Comparison of ENCODE assay signal across 8 cellular contexts in genomic region chr4:12633058-12633651, GRCh38.
DNase-seq lines count a peak whose midpoint lies in the region; ATAC-seq and TF ChIP-seq lines count a peak whose summit lies in the region.

No MANE protein-coding gene starts in this region.

- H3K56ac ChIP-seq in IMR-90 (ENCODE audit: extremely low read depth, insufficient read depth, low read length): no peak overlapping the region

- H3K27ac ChIP-seq in IMR-90 (ENCODE audit: insufficient read depth, low read length): no peak overlapping the region

- no peak overlapping the region for H3K4me2 ChIP-seq in IMR-90 (ENCODE audit: low read depth, low read length)

- CTCF ChIA-PET in IMR-90 (lab: Yijun Ruan, JAX): interaction anchor here (0.6 to 1.7 kb wide), 4 partner anchors 9 to 13 kb away, joined by 3 to 7 read pairs (median 4); no protein-coding TSS in a partner anchor

- POLR2A ChIA-PET in IMR-90 (lab: Charles Lee; ENCODE audit: unreplicated experiment): no interaction called here

- no peaks in the 10 kb centered on the region for H3K4me1 ChIP-seq in IMR-90 (ENCODE audit: control insufficient read depth, insufficient read depth, low read length)

- H2BK5ac ChIP-seq in IMR-90 (ENCODE audit: low read depth, low read length, poor library complexity, severe bottlenecking): no peak overlapping the region

- no peaks in the 10 kb centered on the region for H3K27me3 ChIP-seq in IMR-90 (ENCODE audit: control insufficient read depth, insufficient read depth, low read length)

- no peak overlapping the region for H4K91ac ChIP-seq in IMR-90 (ENCODE audit: insufficient read depth, low read depth, low read length)

- no peaks in the 10 kb centered on the region for H3K79me1 ChIP-seq in IMR-90 (ENCODE audit: low read depth in 1 of 2, low read length in 2 of 2)

- no peaks in the 10 kb centered on the region for H3K36me3 ChIP-seq in IMR-90 (ENCODE audit: control insufficient read depth, insufficient read depth, low read length)

- no peak overlapping the region for H2BK120ac ChIP-seq in IMR-90 (ENCODE audit: low read depth, low read length)

- intact Hi-C loops in IMR-90 (cut with micrococcal nuclease): loop anchor here (10.0 kb wide), 1 partner anchor 868 kb away; no protein-coding TSS in a partner anchor

- H3K4ac ChIP-seq in IMR-90 (ENCODE audit: low read depth, low read length): no peak overlapping the region

- no peak overlapping the region for H2AK9ac ChIP-seq in IMR-90 (replicated peaks; ENCODE audit: low read depth, low read length, poor library complexity)

- H3K18ac ChIP-seq in IMR-90 (ENCODE audit: low read depth, low read length): no peak overlapping the region

- TF ChIP-seq POLR2A in IMR-90 (IDR thresholded peaks at IDR 0.05; ENCODE audit: low read depth, low read length): no peak

- no TSS peak for BruUV-seq in IMR-90 (replicated peaks; lab: Mats Ljungman, UMichigan)

- H3K9me1 ChIP-seq in IMR-90 (ENCODE audit: insufficient read depth, low read length): no peaks in the 10 kb centered on the region

- H3K9ac ChIP-seq in IMR-90 (ENCODE audit: low read depth, low read length): no peak overlapping the region

- peak; percentile 93 for ATAC-seq in GM21723 (IDR thresholded peaks at IDR 0.05; ENCODE audit: unreplicated experiment)
- ATAC-seq in IMR-90 (ENCODE audit: low read depth): peak; percentile 80

- no peak overlapping the region for H2AK5ac ChIP-seq in IMR-90 (ENCODE audit: low read depth, low read length)

- no peaks in the 10 kb centered on the region for H3K9me3 ChIP-seq in IMR-90 (ENCODE audit: control insufficient read depth, insufficient read depth, low read length)

- TF ChIP-seq RAD21 in IMR-90 (IDR thresholded peaks at IDR 0.05; ENCODE audit: low read length): peak; percentile 73

- in situ Hi-C loops in IMR-90 (cut with MboI; ENCODE audit: low sequenced_read_pairs): no loop called here

- peak; percentile 83 for DNase-seq in ELF-1 (ENCODE audit: low read depth, low spot score)
- peak; percentile 48 for DNase-seq in IMR-90
- DNase-seq in OCI-M2 (lab: John Stamatoyannopoulos, UW; ENCODE audit: unreplicated experiment): peak; percentile 2
- DNase-seq in activated T-cell treated with anti-CD3 and anti-CD28 coated beads, Interleukin-2, amount 50 U/mL, for 48 hours: peak; percentile 83 to 86
- peak; percentile 87 for DNase-seq in fibroblast of pulmonary artery (ENCODE audit: low read depth)
- peak; percentile 20 for DNase-seq in non-pigmented ciliary epithelial cell (ENCODE audit: low read depth)
- DNase-seq in superior temporal gyrus (ENCODE audit: extremely low spot score): peak; percentile 91

- no peak overlapping the region for H3K23ac ChIP-seq in IMR-90 (ENCODE audit: low read depth, low read length)

- 0% methylated on average over 6 of the region's 15 CpGs; no CpG with 5 or more reads in 1 of the 2 experiments for WGBS in IMR-90 (ENCODE audit: extremely low coverage in 2 of 2, insufficient read length in 1 of 2), 2 experiments

- no peak overlapping the region for H2BK20ac ChIP-seq in IMR-90 (ENCODE audit: low read depth, low read length)

- H4K5ac ChIP-seq in IMR-90 (ENCODE audit: low read depth, low read length): no peak overlapping the region

- no peak overlapping the region for H2BK15ac ChIP-seq in IMR-90 (ENCODE audit: low read depth, low read length)

- no peaks in the 10 kb centered on the region for H4K20me1 ChIP-seq in IMR-90 (ENCODE audit: insufficient read depth, low read length)

- peak; percentile 64 for TF ChIP-seq CTCF in IMR-90 (conservative IDR thresholded peaks at IDR 0.05; ENCODE audit: low read depth, low read length)
- TF ChIP-seq CTCF in fibroblast of pulmonary artery (IDR thresholded peaks at IDR 0.05; ENCODE audit: low read length, missing control alignments): peak; percentile 94

- dilution Hi-C loops in IMR-90 (cut with HindIII; ENCODE audit: low sequenced_read_pairs, unreplicated experiment): no loop called here

- H3K4me3 ChIP-seq in IMR-90 (ENCODE audit: insufficient read depth, low read depth, low read length): no peak overlapping the region
- H3K4me3 ChIP-seq in fibroblast of pulmonary artery (replicated peaks; ENCODE audit: low read depth, low read length): no peak overlapping the region

- H2AFZ ChIP-seq in IMR-90 (replicated peaks; ENCODE audit: low read length, poor library complexity): no peak overlapping the region

- no peak overlapping the region for H4K8ac ChIP-seq in IMR-90 (ENCODE audit: low read depth in 2 of 2, low read length in 2 of 2)

- H3K14ac ChIP-seq in IMR-90 (replicated peaks; ENCODE audit: low read depth, low read length): no peak overlapping the region

TF ChIP-seq in IMR-90, 13 proteins besides CTCF, POLR2A, EP300 and RAD21:
- no peak for TF ChIP-seq RFX5 (IDR thresholded peaks at IDR 0.05; ENCODE audit: low read depth, low read length)
- TF ChIP-seq RCOR1 (IDR thresholded peaks at IDR 0.05; ENCODE audit: insufficient replicate concordance, low read length): no peak
- TF ChIP-seq CHD1 (IDR thresholded peaks at IDR 0.05; ENCODE audit: low read depth, low read length): no peak
- peak; percentile 45 for TF ChIP-seq SMC3 (IDR thresholded peaks at IDR 0.05; ENCODE audit: low read depth, low read length)

Comparison
In these comparisons a context has a peak if more than half of its experiments do, and no peak if none do; other contexts are left out.
1. DNase-seq: peak in every context shown above with its lines; median percentile 91 in superior temporal gyrus; 87 in fibroblast of pulmonary artery; 84 in activated T-cell treated with anti-CD3 and anti-CD28 coated beads, Interleukin-2, amount 50 U/mL, for 48 hours; 83 in ELF-1; 48 in IMR-90; 20 in non-pigmented ciliary epithelial cell; 2 in OCI-M2.